In genomic region chr1:64967381-64967780, GRCh38 we compare ENCODE assay signal across 10 cellular contexts. TPM values are rescaled to one million over a fixed set of nuclear protein-coding genes. Genes with fewer than 3 reads are reported as not detected.
DNase-seq lines count a peak whose midpoint lies in the region; ATAC-seq and TF ChIP-seq lines count a peak whose summit lies in the region.
"Had no signal": no experiment of that assay in that cellular context is flagged by ENCODE, and none has a peak within 500 bp of the region (broad histone marks: within the 10 kb centered on the region; RNA-seq: fewer than 3 reads in every experiment).

No MANE protein-coding gene starts in this region.

- no peak for DNase-seq in CD14-positive monocyte (ENCODE audit: low spot score)
- no peak for DNase-seq in breast epithelium (ENCODE audit: low spot score in 2 of 2)
- no peak for DNase-seq in natural killer cell treated with Interleukin-12 subunit alpha and Interleukin-12 subunit beta and Interleukin-15 and Interleukin-18, amount 100 ng/mL, for 72 hours (ENCODE audit: low spot score)
- DNase-seq in T-helper 9 cell, result no peak
- DNase-seq in NCI-H2171 (lab: John Stamatoyannopoulos, UW), result no peak
- DNase-seq in G401 (ENCODE audit: low spot score), result no peak
- DNase-seq: aorta, hippocampal formation had no signal

- H3K4me3 Mint-ChIP-seq in CD14-positive monocyte, result peak overlapping the region; percentile 88 to 94
- peak overlapping the region; percentile 85 to 99 (median 93) for H3K4me3 Mint-ChIP-seq in IgD-negative memory B cell
- H3K4me3 Mint-ChIP-seq in natural killer cell treated with Interleukin-12 subunit alpha and Interleukin-12 subunit beta and Interleukin-15 and Interleukin-18, amount 100 ng/mL, for 72 hours, result peak overlapping the region; percentile 92

- TF ChIP-seq CTCF in CD14-positive monocyte (IDR thresholded peaks at IDR 0.05) (no peak), breast epithelium (IDR thresholded peaks at IDR 0.05) (no peak)

- H3K9me3 ChIP-seq in breast epithelium, result no peaks in the 10 kb centered on the region

- H3K27ac Mint-ChIP-seq in CD14-positive monocyte, result peak overlapping the region; percentile 26 to 95 (median 60)
- H3K27ac Mint-ChIP-seq in IgD-negative memory B cell, result peak overlapping the region; percentile 76 to 98 (median 97)
- peak overlapping the region; percentile 92 to 93 for H3K27ac Mint-ChIP-seq in natural killer cell treated with Interleukin-12 subunit alpha and Interleukin-12 subunit beta and Interleukin-15 and Interleukin-18, amount 100 ng/mL, for 72 hours

- no peaks in the 10 kb centered on the region for H3K27me3 ChIP-seq in breast epithelium

- peaks cover 7 to 14% (median 8%) of the 10 kb centered on the region in 3 donors for H3K27me3 Mint-ChIP-seq in CD14-positive monocyte (ENCODE audit: low read depth in 3 of 3)
- H3K27me3 Mint-ChIP-seq in IgD-negative memory B cell, result no peaks in the 10 kb centered on the region
- no peaks in the 10 kb centered on the region for H3K27me3 Mint-ChIP-seq in natural killer cell treated with Interleukin-12 subunit alpha and Interleukin-12 subunit beta and Interleukin-15 and Interleukin-18, amount 100 ng/mL, for 72 hours

- peak overlapping the region in 1 of 2 donors; percentile 49 for H3K27ac ChIP-seq in breast epithelium

- peaks cover 45% of the 10 kb centered on the region for H3K4me1 Mint-ChIP-seq in CD14-positive monocyte
- H3K4me1 Mint-ChIP-seq in IgD-negative memory B cell, result peaks cover 27 to 31% (median 30%) of the 10 kb centered on the region in 3 donors
- peaks cover 41 to 43% of the 10 kb centered on the region in 2 donors for H3K4me1 Mint-ChIP-seq in natural killer cell treated with Interleukin-12 subunit alpha and Interleukin-12 subunit beta and Interleukin-15 and Interleukin-18, amount 100 ng/mL, for 72 hours (ENCODE audit: low read depth in 2 of 2)

- ATAC-seq in natural killer cell treated with Interleukin-12 subunit alpha and Interleukin-12 subunit beta and Interleukin-15 and Interleukin-18, amount 100 ng/mL, for 72 hours, result no peak
- no peak for ATAC-seq in esophagus mucosa

- no peaks in the 10 kb centered on the region for H3K4me1 ChIP-seq in breast epithelium

- intact Hi-C loops in CD14-positive monocyte (cut with micrococcal nuclease), result loop anchor here (5.0 to 10.0 kb wide), 4 partner anchors 35 to 103 kb away; no protein-coding TSS in a partner anchor
- intact Hi-C loops in breast epithelium (cut with DNase I; ENCODE audit: low total_unique reads), result loop anchor here (10.0 kb wide), 1 partner anchor 103 kb away; no protein-coding TSS in a partner anchor

- no peak for TF ChIP-seq POLR2A in breast epithelium (IDR thresholded peaks at IDR 0.05)

- H3K9me3 Mint-ChIP-seq in CD14-positive monocyte, result no peaks in the 10 kb centered on the region
- no peaks in the 10 kb centered on the region for H3K9me3 Mint-ChIP-seq in IgD-negative memory B cell
- no peaks in the 10 kb centered on the region for H3K9me3 Mint-ChIP-seq in natural killer cell treated with Interleukin-12 subunit alpha and Interleukin-12 subunit beta and Interleukin-15 and Interleukin-18, amount 100 ng/mL, for 72 hours

- H3K36me3 Mint-ChIP-seq in CD14-positive monocyte (peaks cover 0 to 12% of the 10 kb centered on the region in 2 donors), IgD-negative memory B cell (no peaks in the 10 kb centered on the region)
- H3K36me3 Mint-ChIP-seq in natural killer cell treated with Interleukin-12 subunit alpha and Interleukin-12 subunit beta and Interleukin-15 and Interleukin-18, amount 100 ng/mL, for 72 hours, result no peaks in the 10 kb centered on the region

- peak overlapping the region in 2 of 3 donors; percentile 66 to 95 for H3K4me3 ChIP-seq in breast epithelium

- H3K36me3 ChIP-seq in breast epithelium, result no peaks in the 10 kb centered on the region

- in situ Hi-C loops in G401 (cut with HindIII; ENCODE audit: low sequenced_read_pairs), result no loop called here

RNA-seq across cellular contexts. Expression of gene JAK1, which starts 1.0 kb away (rescaled TPM):
- polyA plus RNA-seq in CD14-positive monocyte, result 10 to 100 TPM; 43.1 to 72.6 TPM
- 216 TPM for polyA plus RNA-seq in IgD-negative memory B cell
- total RNA-seq in breast epithelium, result 100 to 1,000 TPM; 179 to 258 (median 196) TPM
- total RNA-seq in natural killer cell treated with Interleukin-12 subunit alpha and Interleukin-12 subunit beta and Interleukin-15 and Interleukin-18, amount 100 ng/mL, for 72 hours, result 100 to 1,000 TPM; 132 to 198 TPM
- total RNA-seq in esophagus mucosa, result 49.0 TPM
- 30.5 and 67.8 TPM in 2 replicates for total RNA-seq in G401 (2014; rRNA removed; shearing (Covaris generic))
